ENCODE assay signal across 8 cellular contexts in genomic region chr1:161164901-161165620, GRCh38. TPM values are rescaled to one million over a fixed set of nuclear protein-coding genes. Genes with fewer than 3 reads are reported as not detected.
DNase-seq lines count a peak whose midpoint lies in the region; ATAC-seq and TF ChIP-seq lines count a peak whose summit lies in the region.

No MANE protein-coding gene starts in this region.

- H3K4me3 ChIP-seq in GM12865 (ENCODE audit: low read depth, low read length) (peak overlapping the region; percentile 82), fibroblast of pulmonary artery (replicated peaks; ENCODE audit: low read depth, low read length) (peak overlapping the region; percentile 87), sigmoid colon (peak overlapping the region; percentile 53 to 83 (median 78))

- DNase-seq in GM12865 (ENCODE audit: low read depth) (no peak), fibroblast of pulmonary artery (ENCODE audit: low read depth) (no peak), sigmoid colon (no peak), GM13976 (ENCODE audit: low spot score) (no peak), hippocampal formation (lab: John Stamatoyannopoulos, UW) (no peak), GM19240 (ENCODE audit: insufficient read length, low spot score) (no peak)

- WGBS in sigmoid colon, 2 donors = 55 to 67% methylated on average over 14 of the region's 14 CpGs

- in situ Hi-C loops in GM13976 (cut with MboI; ENCODE audit: low sequenced_read_pairs, unreplicated experiment) = no loop called here

- no peaks in the 10 kb centered on the region for H3K9me3 ChIP-seq in sigmoid colon

- intact Hi-C loops in sigmoid colon (cut with DNase I) = no loop called here

- TF ChIP-seq CTCF in GM12865 (IDR thresholded peaks at IDR 0.05; ENCODE audit: insufficient read depth, low read depth, low read length, missing control alignments) = no peak
- TF ChIP-seq CTCF in VCaP (conservative IDR thresholded peaks at IDR 0.05) = no peak
- TF ChIP-seq CTCF in fibroblast of pulmonary artery (IDR thresholded peaks at IDR 0.05; ENCODE audit: low read length, missing control alignments) = no peak
- TF ChIP-seq CTCF in sigmoid colon (IDR thresholded peaks at IDR 0.05) = no peak
- TF ChIP-seq CTCF in GM13976 (IDR thresholded peaks at IDR 0.05; ENCODE audit: borderline replicate concordance, control extremely low read depth, extremely low read depth, insufficient read depth, missing control alignments) = no peak

- H3K4me1 ChIP-seq in sigmoid colon = peaks cover 0 to 49% (median 43%) of the 10 kb centered on the region in 4 donors

- H3K36me3 ChIP-seq in sigmoid colon = peaks cover 0 to 56% (median 15%) of the 10 kb centered on the region in 4 donors

- no peak for TF ChIP-seq POLR2A in sigmoid colon (IDR thresholded peaks at IDR 0.05)

- H3K27me3 ChIP-seq in sigmoid colon = no peaks in the 10 kb centered on the region

- TF ChIP-seq EP300 in sigmoid colon (IDR thresholded peaks at IDR 0.05) = no peak

- no peak for ATAC-seq in GM18517 (IDR thresholded peaks at IDR 0.05; ENCODE audit: unreplicated experiment)

- H3K27ac ChIP-seq in VCaP (peak overlapping the region; percentile 79), sigmoid colon (peak overlapping the region; percentile 82 to 89 (median 86))

RNA-seq across cellular contexts. Expression of gene PPOX, which starts 1.2 kb away (rescaled TPM):
- total RNA-seq in sigmoid colon = 10 to 100 TPM; 16.6 to 30.9 (median 21.3) TPM
- polyA plus RNA-seq in sigmoid colon = 10 to 100 TPM in 2 of 3 donors, 1 to 10 TPM in 1; 7.4 to 17.7 (median 16.2) TPM

RNA-seq across cellular contexts. Expression of gene USP21, which starts 5.8 kb away (rescaled TPM):
- 10 to 100 TPM; 11.4 to 24.1 (median 13.1) TPM for total RNA-seq in sigmoid colon
- 10 to 100 TPM; 16.2 to 22.2 (median 17.3) TPM for polyA plus RNA-seq in sigmoid colon

RNA-seq across cellular contexts. Expression of gene UFC1, which starts 11.3 kb away (rescaled TPM):
- 10 to 100 TPM; 49.0 to 77.8 (median 70.3) TPM for total RNA-seq in sigmoid colon
- 100 to 1,000 TPM; 129 to 249 (median 232) TPM for polyA plus RNA-seq in sigmoid colon

RNA-seq across cellular contexts. Expression of gene B4GALT3, which starts 12.2 kb away (rescaled TPM):
- total RNA-seq in sigmoid colon = 10 to 100 TPM; 10.7 to 19.3 (median 14.8) TPM
- polyA plus RNA-seq in sigmoid colon = 10 to 100 TPM; 13.4 to 33.4 (median 16.8) TPM

RNA-seq across cellular contexts. Expression of gene DEDD, which starts 32.6 kb away (rescaled TPM):
- total RNA-seq in sigmoid colon = 10 to 100 TPM; 27.7 to 34.2 (median 30.2) TPM
- polyA plus RNA-seq in sigmoid colon = 10 to 100 TPM; 24.0 to 30.6 (median 30.5) TPM
